ENCODE assay signal across 8 cellular contexts in the genomic region with DNA sequence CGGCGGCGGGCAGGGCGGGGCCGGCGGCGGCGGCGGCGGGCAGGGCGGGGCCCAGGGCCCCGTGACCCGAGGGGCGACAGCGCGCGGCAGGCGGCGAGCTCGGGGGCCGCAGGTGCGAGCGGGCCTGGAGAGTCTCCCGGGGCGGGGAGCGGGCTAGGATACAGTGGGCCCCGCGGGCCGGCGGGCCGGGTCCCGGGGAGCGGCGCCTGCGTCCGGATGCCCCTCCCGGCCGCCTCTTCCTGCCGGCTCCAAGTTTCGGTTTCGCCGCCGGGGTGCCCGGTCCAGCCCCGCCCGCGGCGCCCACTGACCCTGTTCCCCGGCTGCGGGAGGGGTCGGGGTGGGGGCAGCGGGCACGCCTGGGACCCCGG. TPM values are rescaled to one million over a fixed set of nuclear protein-coding genes. Genes with fewer than 3 reads are reported as not detected.
A peak's percentile ranks its signal among the peaks of the same experiment; 100 is the strongest.
DNase-seq lines count a peak whose midpoint lies in the region; ATAC-seq and TF ChIP-seq lines count a peak whose summit lies in the region.

A gene (plus strand): TSS at position 62 of the 368 bp plus-strand sequence. CDS start 2,830 bp downstream, outside the sequence.

- H2AFZ ChIP-seq in PC-3 (ENCODE audit: low read length) (peak within 1 kb of the TSS; percentile 79), neuron (ENCODE audit: low read depth, low read length) (peak within 1 kb of the TSS; percentile 80)

- H3F3A ChIP-seq in PC-3 (ENCODE audit: low read length, unreplicated experiment) = peaks cover 4% of the 10 kb centered on the region

- no peaks in the 10 kb centered on the region for H3K9me2 ChIP-seq in PC-3 (replicated peaks; ENCODE audit: low read length)

- CTCF ChIA-PET in HEK293 (lab: Yijun Ruan, JAX) (no interaction called here), PC-3 (lab: Charles Lee) (interaction anchor here (0.6 kb wide), 1 partner anchor 159 kb away, joined by 3 read pairs; a partner anchor contains a TSS)

- POLR2A ChIA-PET in HEK293 (lab: Yijun Ruan, JAX) (interaction anchor here (0.5 to 1.0 kb wide), 5 partner anchors 13 to 115 kb away, joined by 3 to 6 read pairs (median 3); no protein-coding TSS in a partner anchor), PC-3 (lab: Charles Lee; ENCODE audit: unreplicated experiment) (no interaction called here)

- peak within 1 kb of the TSS; percentile 88 for H3K27ac ChIP-seq in HEK293 (ENCODE audit: extremely low read depth, low read depth, low read length)
- H3K27ac ChIP-seq in PC-3 (ENCODE audit: low read length) = peak within 1 kb of the TSS; percentile 96
- H3K27ac ChIP-seq in gastroesophageal sphincter = peak within 1 kb of the TSS; percentile 96 to 99 (median 98)

- peaks cover 26% of the 10 kb centered on the region for H3K79me2 ChIP-seq in PC-3 (ENCODE audit: low read length)

- peak within 1 kb of the TSS; percentile 100 for H3K4me2 ChIP-seq in PC-3 (ENCODE audit: low read length)

- H3K36me3 ChIP-seq in HEK293 (ENCODE audit: control insufficient read depth in 2 of 2, insufficient read depth in 1 of 2, low read length in 2 of 2) (peaks cover 0 to 21% of the 10 kb centered on the region in 2 experiments; a peak in 2 of 3 replicates), PC-3 (ENCODE audit: low read depth, low read length) (0 out of 2 replicates have a peak, but pooled peaks cover 5% of the 10 kb centered on the region), gastroesophageal sphincter (peaks cover 0 to 19% of the 10 kb centered on the region in 2 donors), neuron (ENCODE audit: insufficient read depth, low read length) (no peaks in the 10 kb centered on the region)

- H4K20me1 ChIP-seq in PC-3 (ENCODE audit: low read length) = no peaks in the 10 kb centered on the region

- H3K9me3 ChIP-seq in HEK293 (ENCODE audit: control insufficient read depth, insufficient read depth, low read depth, low read length) = no peaks in the 10 kb centered on the region
- no peaks in the 10 kb centered on the region for H3K9me3 ChIP-seq in PC-3 (ENCODE audit: low read length)
- H3K9me3 ChIP-seq in gastroesophageal sphincter = no peaks in the 10 kb centered on the region
- no peaks in the 10 kb centered on the region for H3K9me3 ChIP-seq in neuron (ENCODE audit: low read length)

- H3K4me3 ChIP-seq in HEK293 (ENCODE audit: low read depth, low read length) (peak within 1 kb of the TSS; percentile 75), PC-3 (ENCODE audit: low read length) (peak within 1 kb of the TSS; percentile 89), gastroesophageal sphincter (peak within 1 kb of the TSS; percentile 97 to 99), neuron (ENCODE audit: low read length) (peak within 1 kb of the TSS; percentile 88)

- peak; percentile 39 for ATAC-seq in PC-3
- peak; percentile 61 for ATAC-seq in gastroesophageal sphincter
- no peak for ATAC-seq in HG03095 (IDR thresholded peaks at IDR 0.05; ENCODE audit: unreplicated experiment)

- WGBS in gastroesophageal sphincter (ENCODE audit: low coverage in 1 of 2), 2 donors = no CpG with 5 or more reads among the region's 54 CpGs

- no peaks in the 10 kb centered on the region for H3K27me3 ChIP-seq in PC-3 (ENCODE audit: low read length)
- no peaks in the 10 kb centered on the region for H3K27me3 ChIP-seq in gastroesophageal sphincter
- no peaks in the 10 kb centered on the region for H3K27me3 ChIP-seq in neuron (ENCODE audit: insufficient read depth, low read length)

- no peak for TF ChIP-seq CTCF in HEK293 (tag by site-specific recombination; IDR thresholded peaks at IDR 0.05)
- TF ChIP-seq CTCF in PC-3 (conservative IDR thresholded peaks at IDR 0.05; ENCODE audit: low read depth, low read length) = no peak
- peak in 2 of 4 experiments; percentile 5 to 18 for TF ChIP-seq CTCF in gastroesophageal sphincter (IDR thresholded peaks at IDR 0.05)

- peak; percentile 49 for DNase-seq in EL
- peak; percentile 39 for DNase-seq in PC-3
- DNase-seq in activated gamma-delta T cell treated with anti-CD3 and anti-CD28 coated beads, Interleukin-2, amount 50 U/mL, for 16 hours (ENCODE audit: low read depth) = peak; percentile 35
- DNase-seq in NCI-H1048 (lab: John Stamatoyannopoulos, UW) = no peak

- H3K4me1 ChIP-seq in HEK293 (ENCODE audit: control insufficient read depth, insufficient read depth, low read length) = peaks cover 6% of the 10 kb centered on the region
- peaks cover 25% of the 10 kb centered on the region for H3K4me1 ChIP-seq in PC-3 (ENCODE audit: insufficient read depth, low read length)
- peaks cover 2 to 50% (median 26%) of the 10 kb centered on the region in 3 donors for H3K4me1 ChIP-seq in gastroesophageal sphincter
- peaks cover 20% of the 10 kb centered on the region for H3K4me1 ChIP-seq in neuron (ENCODE audit: insufficient read depth, low read length)

- TF ChIP-seq EP300 in gastroesophageal sphincter (IDR thresholded peaks at IDR 0.05) = no peak

- TF ChIP-seq POLR2A in gastroesophageal sphincter (IDR thresholded peaks at IDR 0.05) = peak; percentile 80 to 85

- H3K9ac ChIP-seq in PC-3 (ENCODE audit: low read length) = peak within 1 kb of the TSS; percentile 100

- no TSS peak for BruUV-seq in PC-3 (replicated peaks; lab: Mats Ljungman, UMichigan)

- intact Hi-C loops in PC-3 (cut with micrococcal nuclease) = no loop called here

TF ChIP-seq in HEK293, 187 proteins besides CTCF, POLR2A, EP300 and RAD21:
- TF ChIP-seq, protein P1, sequence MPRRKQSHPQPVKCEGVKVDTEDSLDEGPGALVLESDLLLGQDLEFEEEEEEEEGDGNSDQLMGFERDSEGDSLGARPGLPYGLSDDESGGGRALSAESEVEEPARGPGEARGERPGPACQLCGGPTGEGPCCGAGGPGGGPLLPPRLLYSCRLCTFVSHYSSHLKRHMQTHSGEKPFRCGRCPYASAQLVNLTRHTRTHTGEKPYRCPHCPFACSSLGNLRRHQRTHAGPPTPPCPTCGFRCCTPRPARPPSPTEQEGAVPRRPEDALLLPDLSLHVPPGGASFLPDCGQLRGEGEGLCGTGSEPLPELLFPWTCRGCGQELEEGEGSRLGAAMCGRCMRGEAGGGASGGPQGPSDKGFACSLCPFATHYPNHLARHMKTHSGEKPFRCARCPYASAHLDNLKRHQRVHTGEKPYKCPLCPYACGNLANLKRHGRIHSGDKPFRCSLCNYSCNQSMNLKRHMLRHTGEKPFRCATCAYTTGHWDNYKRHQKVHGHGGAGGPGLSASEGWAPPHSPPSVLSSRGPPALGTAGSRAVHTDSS (tag by site-specific recombination; IDR thresholded peaks at IDR 0.05) = no peak
- TF ChIP-seq IKZF3 (tag by site-specific recombination; IDR thresholded peaks at IDR 0.05) = 0 out of 2 replicates have a peak, but pooled peaks have one; percentile 17

RNA-seq across cellular contexts. Expression of the gene that starts here (rescaled TPM):
- total RNA-seq in PC-3 (2014; rRNA removed) = 71.4 and 84.1 TPM in 2 replicates
- total RNA-seq in gastroesophageal sphincter = 10 to 100 TPM; 59.2 to 87.6 (median 67.8) TPM
